2 cellular contexts compared by ENCODE assay signal in genomic region chr11:92302766-92303165, GRCh38.
TF ChIP-seq lines count a peak whose summit lies in the region.

No MANE protein-coding gene starts in this region.

TF ChIP-seq in GM23338, 12 proteins besides CTCF, POLR2A, EP300 and RAD21 (continued from another document):
- TF ChIP-seq ZNF462 (CRISPR knock-in tag; IDR thresholded peaks at IDR 0.05) (no peak), JUNB (IDR thresholded peaks at IDR 0.05; ENCODE audit: unreplicated experiment) (no peak), NANOG (IDR thresholded peaks at IDR 0.05; ENCODE audit: borderline replicate concordance) (no peak), ZNF114 (CRISPR knock-in tag; IDR thresholded peaks at IDR 0.05) (no peak), ZNF331 (CRISPR knock-in tag; IDR thresholded peaks at IDR 0.05; ENCODE audit: low read depth) (no peak)
- TF ChIP-seq, protein P1, sequence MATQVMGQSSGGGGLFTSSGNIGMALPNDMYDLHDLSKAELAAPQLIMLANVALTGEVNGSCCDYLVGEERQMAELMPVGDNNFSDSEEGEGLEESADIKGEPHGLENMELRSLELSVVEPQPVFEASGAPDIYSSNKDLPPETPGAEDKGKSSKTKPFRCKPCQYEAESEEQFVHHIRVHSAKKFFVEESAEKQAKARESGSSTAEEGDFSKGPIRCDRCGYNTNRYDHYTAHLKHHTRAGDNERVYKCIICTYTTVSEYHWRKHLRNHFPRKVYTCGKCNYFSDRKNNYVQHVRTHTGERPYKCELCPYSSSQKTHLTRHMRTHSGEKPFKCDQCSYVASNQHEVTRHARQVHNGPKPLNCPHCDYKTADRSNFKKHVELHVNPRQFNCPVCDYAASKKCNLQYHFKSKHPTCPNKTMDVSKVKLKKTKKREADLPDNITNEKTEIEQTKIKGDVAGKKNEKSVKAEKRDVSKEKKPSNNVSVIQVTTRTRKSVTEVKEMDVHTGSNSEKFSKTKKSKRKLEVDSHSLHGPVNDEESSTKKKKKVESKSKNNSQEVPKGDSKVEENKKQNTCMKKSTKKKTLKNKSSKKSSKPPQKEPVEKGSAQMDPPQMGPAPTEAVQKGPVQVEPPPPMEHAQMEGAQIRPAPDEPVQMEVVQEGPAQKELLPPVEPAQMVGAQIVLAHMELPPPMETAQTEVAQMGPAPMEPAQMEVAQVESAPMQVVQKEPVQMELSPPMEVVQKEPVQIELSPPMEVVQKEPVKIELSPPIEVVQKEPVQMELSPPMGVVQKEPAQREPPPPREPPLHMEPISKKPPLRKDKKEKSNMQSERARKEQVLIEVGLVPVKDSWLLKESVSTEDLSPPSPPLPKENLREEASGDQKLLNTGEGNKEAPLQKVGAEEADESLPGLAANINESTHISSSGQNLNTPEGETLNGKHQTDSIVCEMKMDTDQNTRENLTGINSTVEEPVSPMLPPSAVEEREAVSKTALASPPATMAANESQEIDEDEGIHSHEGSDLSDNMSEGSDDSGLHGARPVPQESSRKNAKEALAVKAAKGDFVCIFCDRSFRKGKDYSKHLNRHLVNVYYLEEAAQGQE (IDR thresholded peaks at IDR 0.05; ENCODE audit: unreplicated experiment) = no peak

TF ChIP-seq in SK-N-SH treated with all-trans-retinoic acid at 6 μM for 48 hours, 23 proteins besides CTCF, POLR2A, EP300 and RAD21 (continued from another document):
- no peak for TF ChIP-seq PATZ1 (CRISPR knock-in tag; IDR thresholded peaks at IDR 0.05; ENCODE audit: borderline replicate concordance)
- TF ChIP-seq BACH2 (CRISPR knock-in tag; IDR thresholded peaks at IDR 0.05; ENCODE audit: borderline replicate concordance) = no peak
- TF ChIP-seq OSR1 (CRISPR knock-in tag; IDR thresholded peaks at IDR 0.05) = no peak
- no peak for TF ChIP-seq ZNF565 (CRISPR knock-in tag; conservative IDR thresholded peaks at IDR 0.05; ENCODE audit: low read depth)
- TF ChIP-seq TOX (CRISPR knock-in tag; IDR thresholded peaks at IDR 0.05; ENCODE audit: borderline replicate concordance) = no peak
- no peak for TF ChIP-seq ESRRG (CRISPR knock-in tag; IDR thresholded peaks at IDR 0.05)
- TF ChIP-seq GLIS3 (CRISPR knock-in tag; IDR thresholded peaks at IDR 0.05) = no peak
